9 cellular contexts compared by ENCODE assay signal in the genomic region with DNA sequence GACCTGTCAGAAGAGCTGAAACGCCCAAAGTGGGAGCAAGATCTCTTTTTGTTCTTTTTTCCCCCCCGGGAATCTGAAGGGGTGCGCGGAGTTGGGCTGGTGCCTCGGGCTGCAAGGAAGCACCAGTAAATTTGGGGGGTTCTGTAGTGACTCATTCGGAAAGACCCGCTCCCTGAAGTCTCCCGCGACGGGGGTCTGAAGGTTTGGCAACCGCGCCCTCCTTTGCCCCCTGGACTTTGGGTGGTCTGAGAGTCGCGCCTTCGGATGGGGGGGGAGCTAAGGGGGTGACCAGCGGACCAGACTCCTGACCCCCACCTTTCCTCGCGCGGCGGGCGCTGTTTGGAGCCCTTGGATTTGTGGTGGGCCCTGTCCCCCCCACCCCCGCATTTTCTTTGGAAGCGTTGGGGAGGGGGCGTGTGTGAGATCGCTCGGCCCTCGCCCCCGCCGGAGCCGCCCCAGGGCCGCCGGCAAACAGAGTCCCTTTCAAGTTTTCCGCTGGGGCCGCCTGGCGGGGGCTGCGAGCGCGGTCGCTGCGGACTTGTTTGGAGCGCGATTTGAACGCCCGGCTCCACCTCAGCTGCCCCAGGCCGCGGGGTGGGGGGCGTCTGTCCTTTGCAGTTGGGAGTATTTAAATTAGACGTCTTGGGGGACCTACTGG. TPM values are rescaled to one million over a fixed set of nuclear protein-coding genes. Genes with fewer than 3 reads are reported as not detected.
DNase-seq lines count a peak whose midpoint lies in the region; ATAC-seq and TF ChIP-seq lines count a peak whose summit lies in the region.
"Had no signal": no experiment of that assay in that cellular context is flagged by ENCODE, and none has a peak within 500 bp of the region (broad histone marks: within the 10 kb centered on the region; RNA-seq: fewer than 3 reads in every experiment).

No MANE protein-coding gene starts in this region.

- H3K4me2 ChIP-seq in neural cell (ENCODE audit: low read length), result peak overlapping the region; percentile 82

- DNase-seq in DMS 273 (lab: John Stamatoyannopoulos, UW; ENCODE audit: unreplicated experiment) (peak; percentile 73), DMS 273 treated with DMSO at 0.1 percent for 48 hours (lab: John Stamatoyannopoulos, UW) (no peak), T-cell (peak in 4 of 34 experiments; percentile 23 to 38 (median 32)), esophagus muscularis mucosa (ENCODE audit: extremely low spot score) (no peak), middle frontal gyrus (ENCODE audit: extremely low spot score, low spot score) (no peak), epidermal melanocyte (ENCODE audit: insufficient read length, low spot score) (no peak), NCI-H510A (lab: John Stamatoyannopoulos, UW) (no peak)

- H3F3A ChIP-seq in neural cell (ENCODE audit: insufficient read depth, low read length, poor library complexity, severe bottlenecking), result no peaks in the 10 kb centered on the region

- TF ChIP-seq CTCF in esophagus muscularis mucosa (IDR thresholded peaks at IDR 0.05) (peak in 2 of 3 experiments; percentile 29 to 49), neural cell (IDR thresholded peaks at IDR 0.05; ENCODE audit: poor library complexity, severe bottlenecking) (peak; percentile 45)

- no peak for TF ChIP-seq RAD21 in neural cell (conservative IDR thresholded peaks at IDR 0.05)

- no peaks in the 10 kb centered on the region for H3K9me3 Mint-ChIP-seq in T-cell

- H3K27ac Mint-ChIP-seq in T-cell, result peak overlapping the region in 1 of 2 donors; percentile 74

- no peaks in the 10 kb centered on the region for H3K9me2 ChIP-seq in neural cell (ENCODE audit: insufficient read depth, low read length)

- WGBS in esophagus muscularis mucosa, result 10% methylated on average over 17 of the region's 48 CpGs

- peaks cover 61 to 84% (median 81%) of the 10 kb centered on the region in 4 donors for H3K4me1 ChIP-seq in esophagus muscularis mucosa

- H3K36me3 ChIP-seq in esophagus muscularis mucosa (no peaks in the 10 kb centered on the region), neural cell (ENCODE audit: insufficient read depth, low read length) (no peaks in the 10 kb centered on the region)

- H3K9me3 ChIP-seq in esophagus muscularis mucosa, result no peaks in the 10 kb centered on the region
- H3K9me3 ChIP-seq in neural cell (ENCODE audit: low read length), result no peaks in the 10 kb centered on the region

- peak overlapping the region; percentile 81 to 93 (median 84) for H3K4me3 Mint-ChIP-seq in T-cell

- H3K4me1 Mint-ChIP-seq in T-cell, result peaks cover 36 to 55% (median 54%) of the 10 kb centered on the region in 3 donors

- TF ChIP-seq POLR2A in esophagus muscularis mucosa (IDR thresholded peaks at IDR 0.05; ENCODE audit: low read depth), result no peak

- POLR2A ChIA-PET in T-cell (lab: Charles Lee), result no interaction called here

- H3K4me3 ChIP-seq in esophagus muscularis mucosa (peak overlapping the region; percentile 87 to 96 (median 90)), neural cell (ENCODE audit: low read length) (peak overlapping the region; percentile 87)

- H3K36me3 Mint-ChIP-seq in T-cell, result no peaks in the 10 kb centered on the region

- H2AFZ ChIP-seq in neural cell (ENCODE audit: low read depth, low read length), result no peak overlapping the region

- CTCF ChIA-PET in T-cell (lab: Charles Lee), result interaction anchor here (0.9 to 1.9 kb wide), 4 partner anchors 13 to 16 kb away, joined by 3 to 12 read pairs (median 4); no protein-coding TSS in a partner anchor

- H4K20me1 ChIP-seq in neural cell (ENCODE audit: insufficient read depth), result no peaks in the 10 kb centered on the region

- TF ChIP-seq EP300 in esophagus muscularis mucosa (IDR thresholded peaks at IDR 0.05) (no peak), neural cell (conservative IDR thresholded peaks at IDR 0.05; ENCODE audit: poor library complexity, severe bottlenecking) (no peak)

- H3K27me3 ChIP-seq in esophagus muscularis mucosa (peaks cover 0 to 23% (median 0%) of the 10 kb centered on the region in 4 donors), neural cell (ENCODE audit: insufficient read depth, low read depth, low read length) (peaks cover 31% of the 10 kb centered on the region)

- H3K9ac ChIP-seq in neural cell (ENCODE audit: low read length), result peak overlapping the region; percentile 69

- H3K27ac ChIP-seq in esophagus muscularis mucosa (replicated peaks in 1 of 4) (peak overlapping the region; percentile 89 to 95 (median 91)), neural cell (ENCODE audit: low read length) (no peak overlapping the region)
- H3K27ac ChIP-seq: 22Rv1 had no signal

- intact Hi-C loops in esophagus muscularis mucosa (cut with DNase I), result no loop called here

- H3K27me3 Mint-ChIP-seq in T-cell, result peaks cover 34 to 56% of the 10 kb centered on the region in 2 donors

- peaks cover 41% of the 10 kb centered on the region for H3K79me2 ChIP-seq in neural cell (replicated peaks; ENCODE audit: insufficient read depth, low read length)

- no peak for ATAC-seq in T-cell (replicated peaks in 1 of 4)

TF ChIP-seq in neural cell, 6 proteins besides CTCF, POLR2A, EP300 and RAD21:
- TF ChIP-seq TAF1 (IDR thresholded peaks at IDR 0.05; ENCODE audit: low read depth), result no peak
- TF ChIP-seq, protein P1, sequence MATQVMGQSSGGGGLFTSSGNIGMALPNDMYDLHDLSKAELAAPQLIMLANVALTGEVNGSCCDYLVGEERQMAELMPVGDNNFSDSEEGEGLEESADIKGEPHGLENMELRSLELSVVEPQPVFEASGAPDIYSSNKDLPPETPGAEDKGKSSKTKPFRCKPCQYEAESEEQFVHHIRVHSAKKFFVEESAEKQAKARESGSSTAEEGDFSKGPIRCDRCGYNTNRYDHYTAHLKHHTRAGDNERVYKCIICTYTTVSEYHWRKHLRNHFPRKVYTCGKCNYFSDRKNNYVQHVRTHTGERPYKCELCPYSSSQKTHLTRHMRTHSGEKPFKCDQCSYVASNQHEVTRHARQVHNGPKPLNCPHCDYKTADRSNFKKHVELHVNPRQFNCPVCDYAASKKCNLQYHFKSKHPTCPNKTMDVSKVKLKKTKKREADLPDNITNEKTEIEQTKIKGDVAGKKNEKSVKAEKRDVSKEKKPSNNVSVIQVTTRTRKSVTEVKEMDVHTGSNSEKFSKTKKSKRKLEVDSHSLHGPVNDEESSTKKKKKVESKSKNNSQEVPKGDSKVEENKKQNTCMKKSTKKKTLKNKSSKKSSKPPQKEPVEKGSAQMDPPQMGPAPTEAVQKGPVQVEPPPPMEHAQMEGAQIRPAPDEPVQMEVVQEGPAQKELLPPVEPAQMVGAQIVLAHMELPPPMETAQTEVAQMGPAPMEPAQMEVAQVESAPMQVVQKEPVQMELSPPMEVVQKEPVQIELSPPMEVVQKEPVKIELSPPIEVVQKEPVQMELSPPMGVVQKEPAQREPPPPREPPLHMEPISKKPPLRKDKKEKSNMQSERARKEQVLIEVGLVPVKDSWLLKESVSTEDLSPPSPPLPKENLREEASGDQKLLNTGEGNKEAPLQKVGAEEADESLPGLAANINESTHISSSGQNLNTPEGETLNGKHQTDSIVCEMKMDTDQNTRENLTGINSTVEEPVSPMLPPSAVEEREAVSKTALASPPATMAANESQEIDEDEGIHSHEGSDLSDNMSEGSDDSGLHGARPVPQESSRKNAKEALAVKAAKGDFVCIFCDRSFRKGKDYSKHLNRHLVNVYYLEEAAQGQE (IDR thresholded peaks at IDR 0.05; ENCODE audit: borderline replicate concordance), result no peak
- no peak for TF ChIP-seq POLR2AphosphoS5 (IDR thresholded peaks at IDR 0.05)
- peak; percentile 29 for TF ChIP-seq SMC3 (conservative IDR thresholded peaks at IDR 0.05; ENCODE audit: poor library complexity)

RNA-seq across cellular contexts. Expression of a gene that starts 2.0 kb away (rescaled TPM):
- 1 to 10 TPM; 5.1 to 7.6 (median 6.2) TPM for total RNA-seq in T-cell
- 10 to 100 TPM; 22.0 to 32.4 (median 27.8) TPM for total RNA-seq in esophagus muscularis mucosa
- polyA plus RNA-seq in neural cell, result 24.4 and 38.0 TPM in 2 replicates
- 37.0 and 40.1 TPM in 2 replicates for polyA minus RNA-seq in neural cell
